ENCODE assay signal across 1 cellular context in the genomic region with DNA sequence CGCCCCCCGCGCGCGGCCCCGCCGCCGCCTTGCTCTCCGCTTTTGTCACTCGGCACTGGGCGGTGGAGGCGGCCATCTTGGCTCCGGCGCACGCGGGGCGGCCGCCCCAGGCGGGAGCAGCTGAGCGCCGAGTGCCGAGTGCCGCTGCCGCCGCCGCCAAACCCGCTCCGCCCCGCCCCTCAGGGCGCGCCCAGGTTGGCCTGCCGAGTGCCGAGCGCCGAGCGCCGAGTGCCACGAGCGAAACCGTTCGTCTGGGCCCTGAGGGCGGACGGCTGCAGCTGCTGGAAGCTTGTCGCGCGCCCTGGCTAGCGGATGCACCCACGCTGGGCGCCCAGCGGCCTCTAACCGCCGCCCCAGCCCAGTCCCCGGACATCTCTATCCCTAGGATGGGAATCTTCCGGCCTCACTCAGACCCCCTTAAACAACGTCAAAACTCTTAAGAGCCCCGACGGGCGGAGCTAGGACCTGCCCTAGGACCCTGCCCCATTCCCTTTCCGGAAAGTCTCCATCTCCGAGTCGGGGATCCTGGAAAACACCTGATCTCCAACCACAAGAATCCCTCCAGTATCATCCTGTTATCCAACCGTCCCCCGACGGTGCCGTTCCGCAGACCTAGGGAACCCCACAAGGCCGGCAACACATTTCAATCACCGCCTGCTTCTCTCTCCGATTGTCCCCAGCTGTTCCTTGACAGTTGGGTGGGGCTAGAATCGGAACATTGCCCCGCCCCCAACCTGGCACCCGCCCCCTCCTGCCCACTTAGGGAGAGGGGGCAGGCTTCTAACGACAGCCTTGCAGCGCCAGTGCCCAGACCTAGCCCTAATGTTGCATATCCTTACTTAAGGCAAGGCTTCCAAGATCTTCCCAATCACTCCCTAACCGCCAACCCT.
TF ChIP-seq lines count a peak whose summit lies in the region.

No MANE protein-coding gene starts in this region.

TF ChIP-seq in GM23338, 12 proteins besides CTCF, POLR2A, EP300 and RAD21 (continued from another document):
- TF ChIP-seq, protein P1, sequence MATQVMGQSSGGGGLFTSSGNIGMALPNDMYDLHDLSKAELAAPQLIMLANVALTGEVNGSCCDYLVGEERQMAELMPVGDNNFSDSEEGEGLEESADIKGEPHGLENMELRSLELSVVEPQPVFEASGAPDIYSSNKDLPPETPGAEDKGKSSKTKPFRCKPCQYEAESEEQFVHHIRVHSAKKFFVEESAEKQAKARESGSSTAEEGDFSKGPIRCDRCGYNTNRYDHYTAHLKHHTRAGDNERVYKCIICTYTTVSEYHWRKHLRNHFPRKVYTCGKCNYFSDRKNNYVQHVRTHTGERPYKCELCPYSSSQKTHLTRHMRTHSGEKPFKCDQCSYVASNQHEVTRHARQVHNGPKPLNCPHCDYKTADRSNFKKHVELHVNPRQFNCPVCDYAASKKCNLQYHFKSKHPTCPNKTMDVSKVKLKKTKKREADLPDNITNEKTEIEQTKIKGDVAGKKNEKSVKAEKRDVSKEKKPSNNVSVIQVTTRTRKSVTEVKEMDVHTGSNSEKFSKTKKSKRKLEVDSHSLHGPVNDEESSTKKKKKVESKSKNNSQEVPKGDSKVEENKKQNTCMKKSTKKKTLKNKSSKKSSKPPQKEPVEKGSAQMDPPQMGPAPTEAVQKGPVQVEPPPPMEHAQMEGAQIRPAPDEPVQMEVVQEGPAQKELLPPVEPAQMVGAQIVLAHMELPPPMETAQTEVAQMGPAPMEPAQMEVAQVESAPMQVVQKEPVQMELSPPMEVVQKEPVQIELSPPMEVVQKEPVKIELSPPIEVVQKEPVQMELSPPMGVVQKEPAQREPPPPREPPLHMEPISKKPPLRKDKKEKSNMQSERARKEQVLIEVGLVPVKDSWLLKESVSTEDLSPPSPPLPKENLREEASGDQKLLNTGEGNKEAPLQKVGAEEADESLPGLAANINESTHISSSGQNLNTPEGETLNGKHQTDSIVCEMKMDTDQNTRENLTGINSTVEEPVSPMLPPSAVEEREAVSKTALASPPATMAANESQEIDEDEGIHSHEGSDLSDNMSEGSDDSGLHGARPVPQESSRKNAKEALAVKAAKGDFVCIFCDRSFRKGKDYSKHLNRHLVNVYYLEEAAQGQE (IDR thresholded peaks at IDR 0.05; ENCODE audit: unreplicated experiment), result no peak
- TF ChIP-seq, protein P2, sequence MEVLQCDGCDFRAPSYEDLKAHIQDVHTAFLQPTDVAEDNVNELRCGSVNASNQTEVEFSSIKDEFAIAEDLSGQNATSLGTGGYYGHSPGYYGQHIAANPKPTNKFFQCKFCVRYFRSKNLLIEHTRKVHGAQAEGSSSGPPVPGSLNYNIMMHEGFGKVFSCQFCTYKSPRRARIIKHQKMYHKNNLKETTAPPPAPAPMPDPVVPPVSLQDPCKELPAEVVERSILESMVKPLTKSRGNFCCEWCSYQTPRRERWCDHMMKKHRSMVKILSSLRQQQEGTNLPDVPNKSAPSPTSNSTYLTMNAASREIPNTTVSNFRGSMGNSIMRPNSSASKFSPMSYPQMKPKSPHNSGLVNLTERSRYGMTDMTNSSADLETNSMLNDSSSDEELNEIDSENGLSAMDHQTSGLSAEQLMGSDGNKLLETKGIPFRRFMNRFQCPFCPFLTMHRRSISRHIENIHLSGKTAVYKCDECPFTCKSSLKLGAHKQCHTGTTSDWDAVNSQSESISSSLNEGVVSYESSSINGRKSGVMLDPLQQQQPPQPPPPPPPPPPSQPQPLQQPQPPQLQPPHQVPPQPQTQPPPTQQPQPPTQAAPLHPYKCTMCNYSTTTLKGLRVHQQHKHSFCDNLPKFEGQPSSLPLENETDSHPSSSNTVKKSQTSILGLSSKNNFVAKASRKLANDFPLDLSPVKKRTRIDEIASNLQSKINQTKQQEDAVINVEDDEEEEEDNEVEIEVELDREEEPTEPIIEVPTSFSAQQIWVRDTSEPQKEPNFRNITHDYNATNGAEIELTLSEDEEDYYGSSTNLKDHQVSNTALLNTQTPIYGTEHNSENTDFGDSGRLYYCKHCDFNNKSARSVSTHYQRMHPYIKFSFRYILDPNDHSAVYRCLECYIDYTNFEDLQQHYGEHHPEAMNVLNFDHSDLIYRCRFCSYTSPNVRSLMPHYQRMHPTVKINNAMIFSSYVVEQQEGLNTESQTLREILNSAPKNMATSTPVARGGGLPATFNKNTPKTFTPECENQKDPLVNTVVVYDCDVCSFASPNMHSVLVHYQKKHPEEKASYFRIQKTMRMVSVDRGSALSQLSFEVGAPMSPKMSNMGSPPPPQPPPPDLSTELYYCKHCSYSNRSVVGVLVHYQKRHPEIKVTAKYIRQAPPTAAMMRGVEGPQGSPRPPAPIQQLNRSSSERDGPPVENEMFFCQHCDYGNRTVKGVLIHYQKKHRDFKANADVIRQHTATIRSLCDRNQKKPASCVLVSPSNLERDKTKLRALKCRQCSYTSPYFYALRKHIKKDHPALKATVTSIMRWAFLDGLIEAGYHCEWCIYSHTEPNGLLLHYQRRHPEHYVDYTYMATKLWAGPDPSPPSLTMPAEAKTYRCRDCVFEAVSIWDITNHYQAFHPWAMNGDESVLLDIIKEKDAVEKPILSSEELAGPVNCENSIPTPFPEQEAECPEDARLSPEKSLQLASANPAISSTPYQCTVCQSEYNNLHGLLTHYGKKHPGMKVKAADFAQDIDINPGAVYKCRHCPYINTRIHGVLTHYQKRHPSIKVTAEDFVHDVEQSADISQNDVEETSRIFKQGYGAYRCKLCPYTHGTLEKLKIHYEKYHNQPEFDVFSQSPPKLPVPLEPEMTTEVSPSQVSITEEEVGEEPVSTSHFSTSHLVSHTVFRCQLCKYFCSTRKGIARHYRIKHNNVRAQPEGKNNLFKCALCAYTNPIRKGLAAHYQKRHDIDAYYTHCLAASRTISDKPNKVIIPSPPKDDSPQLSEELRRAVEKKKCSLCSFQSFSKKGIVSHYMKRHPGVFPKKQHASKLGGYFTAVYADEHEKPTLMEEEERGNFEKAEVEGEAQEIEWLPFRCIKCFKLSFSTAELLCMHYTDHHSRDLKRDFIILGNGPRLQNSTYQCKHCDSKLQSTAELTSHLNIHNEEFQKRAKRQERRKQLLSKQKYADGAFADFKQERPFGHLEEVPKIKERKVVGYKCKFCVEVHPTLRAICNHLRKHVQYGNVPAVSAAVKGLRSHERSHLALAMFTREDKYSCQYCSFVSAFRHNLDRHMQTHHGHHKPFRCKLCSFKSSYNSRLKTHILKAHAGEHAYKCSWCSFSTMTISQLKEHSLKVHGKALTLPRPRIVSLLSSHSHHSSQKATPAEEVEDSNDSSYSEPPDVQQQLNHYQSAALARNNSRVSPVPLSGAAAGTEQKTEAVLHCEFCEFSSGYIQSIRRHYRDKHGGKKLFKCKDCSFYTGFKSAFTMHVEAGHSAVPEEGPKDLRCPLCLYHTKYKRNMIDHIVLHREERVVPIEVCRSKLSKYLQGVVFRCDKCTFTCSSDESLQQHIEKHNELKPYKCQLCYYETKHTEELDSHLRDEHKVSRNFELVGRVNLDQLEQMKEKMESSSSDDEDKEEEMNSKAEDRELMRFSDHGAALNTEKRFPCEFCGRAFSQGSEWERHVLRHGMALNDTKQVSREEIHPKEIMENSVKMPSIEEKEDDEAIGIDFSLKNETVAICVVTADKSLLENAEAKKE (CRISPR knock-in tag; IDR thresholded peaks at IDR 0.05), result no peak
- TF ChIP-seq NANOG (IDR thresholded peaks at IDR 0.05; ENCODE audit: borderline replicate concordance) (no peak), CREB1 (CRISPR knock-in tag; IDR thresholded peaks at IDR 0.05; ENCODE audit: low read depth) (peak; percentile 58), ZNF331 (CRISPR knock-in tag; IDR thresholded peaks at IDR 0.05; ENCODE audit: low read depth) (no peak)
TF ChIP-seq in GM23338: peak in this region for 3.
